Comparison of ENCODE assay signal across 21 cellular contexts in the genomic region with DNA sequence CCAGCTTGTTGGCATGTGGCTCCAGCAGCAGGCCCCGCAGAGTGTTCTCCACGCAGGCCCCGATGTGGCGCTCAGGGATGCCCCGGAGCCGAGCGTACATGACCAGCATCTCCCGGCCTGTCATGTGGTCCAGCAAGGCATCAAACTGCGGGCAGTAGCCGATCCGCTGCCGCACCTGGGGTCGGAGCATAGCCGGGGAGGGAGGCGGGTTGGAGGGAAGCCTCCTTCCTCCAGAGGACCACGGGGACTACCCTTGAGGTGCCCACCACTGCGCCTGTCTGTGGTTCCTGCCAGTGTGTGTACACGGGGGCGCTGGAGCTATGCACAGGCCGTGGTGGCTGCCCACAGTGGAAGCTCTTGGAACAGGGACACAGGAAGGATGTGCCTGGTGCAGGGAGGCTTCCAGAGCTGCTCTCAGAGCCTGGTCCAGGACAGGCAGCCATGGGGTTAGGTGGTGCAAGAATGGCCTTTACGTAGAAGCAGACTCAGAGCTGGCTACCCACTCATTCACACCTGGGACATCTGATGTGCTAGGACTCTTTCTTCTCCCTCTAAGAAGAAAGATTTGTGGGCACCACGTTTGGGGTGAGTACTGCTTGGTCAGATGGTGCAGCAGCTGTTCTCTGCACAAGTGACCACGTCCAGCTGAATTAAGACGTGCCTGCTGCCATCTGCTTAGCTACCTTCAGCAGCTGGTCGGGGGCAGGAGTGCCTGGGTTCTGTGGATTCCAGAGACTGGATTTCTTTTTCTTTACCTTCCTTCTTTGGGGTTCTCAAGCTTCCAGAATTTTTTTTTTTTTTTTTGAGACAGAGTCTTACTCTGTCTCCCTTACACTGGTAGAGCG.
"Had no signal": no experiment of that assay in that cellular context is flagged by ENCODE, and none has a peak within 500 bp of the region (broad histone marks: within the 10 kb centered on the region; RNA-seq: fewer than 3 reads in every experiment).

No MANE protein-coding gene starts in this region.

- H3K4me1 Mint-ChIP-seq: activated B cell treated with CpG ODN at 0.5 μM for 24 hours; activated CD4-positive, alpha-beta T cell treated with anti-CD3 and anti-CD28 coated beads for 36 hours; activated naive CD4-positive, alpha-beta T cell treated with anti-CD3 and anti-CD28 coated beads, Interleukin-2, amount 10 ng/mL, durations not matched to agents 7 days and 5 days; stimulated activated naive B cell treated with anti-CD40 and anti-IgM and Interleukin-4, amounts not matched to agents 10 μg/mL and 1 μg/mL and 100 μg/mL, for 72 hours had no signal

- H3K36me3 Mint-ChIP-seq: activated naive CD4-positive, alpha-beta T cell treated with anti-CD3 and anti-CD28 coated beads, Interleukin-2, amount 10 ng/mL, durations not matched to agents 7 days and 5 days had no signal

- H3K27ac Mint-ChIP-seq: activated B cell treated with CpG ODN at 0.5 μM for 24 hours; activated CD4-positive, alpha-beta T cell treated with anti-CD3 and anti-CD28 coated beads for 36 hours; activated naive CD4-positive, alpha-beta T cell treated with anti-CD3 and anti-CD28 coated beads, Interleukin-2, amount 10 ng/mL, durations not matched to agents 7 days and 5 days; memory B cell; stimulated activated naive B cell treated with anti-CD40 and anti-IgM and Interleukin-4, amounts not matched to agents 10 μg/mL and 1 μg/mL and 100 μg/mL, for 72 hours had no signal

- H3K27ac ChIP-seq: body of pancreas, esophagus muscularis mucosa, sigmoid colon, thoracic aorta, upper lobe of left lung had no signal

- ATAC-seq: activated CD4-positive, alpha-beta T cell treated with anti-CD3 and anti-CD28 coated beads for 36 hours; activated T-cell treated with anti-CD3 and anti-CD28 coated beads, Interleukin-2, amount 50 U/mL, for 4 hours; body of pancreas; stimulated activated naive B cell treated with anti-CD40 and anti-IgM and Interleukin-4, amounts not matched to agents 10 μg/mL and 1 μg/mL and 100 μg/mL, for 72 hours had no signal

- DNase-seq: activated B cell treated with CpG ODN at 0.5 μM for 24 hours; activated CD4-positive, alpha-beta T cell treated with anti-CD3 and anti-CD28 coated beads for 36 hours; activated CD4-positive, alpha-beta T cell treated with anti-CD3 and anti-CD28 coated beads, Interleukin-2, amount 50 U/mL, for 48 hours; activated CD8-positive, alpha-beta memory T cell treated with anti-CD3 and anti-CD28 coated beads, Interleukin-2, amount 50 U/mL, for 48 hours; activated naive CD4-positive, alpha-beta T cell treated with anti-CD3 and anti-CD28 coated beads, Interleukin-2, amount 10 ng/mL, durations not matched to agents 7 days and 5 days; activated T-cell treated with anti-CD3 and anti-CD28 coated beads, Interleukin-2, amount 50 U/mL, for 4 hours; amygdala; body of pancreas; dermis blood vessel endothelial cell; effector memory CD4-positive, alpha-beta T cell; hippocampal formation; occipital lobe; sigmoid colon; stimulated activated CD4-positive, alpha-beta T cell treated with anti-CD3 and anti-CD28 coated beads, Interleukin-2, amount 100 ng/mL, for 48 hours; stimulated activated CD8-positive, alpha-beta memory T cell treated with anti-CD3 and anti-CD28 coated beads, Interleukin-4, amount 100 ng/mL, for 48 hours; stimulated activated naive B cell treated with anti-CD40 and anti-IgM and Interleukin-4, amounts not matched to agents 10 μg/mL and 1 μg/mL and 100 μg/mL, for 72 hours; T-helper 1 cell; upper lobe of left lung had no signal

- H3K9me3 ChIP-seq: body of pancreas, esophagus muscularis mucosa, sigmoid colon, thoracic aorta, upper lobe of left lung had no signal

- H3K4me3 Mint-ChIP-seq: activated B cell treated with CpG ODN at 0.5 μM for 24 hours; activated CD4-positive, alpha-beta T cell treated with anti-CD3 and anti-CD28 coated beads for 36 hours; activated naive CD4-positive, alpha-beta T cell treated with anti-CD3 and anti-CD28 coated beads, Interleukin-2, amount 10 ng/mL, durations not matched to agents 7 days and 5 days; activated T-cell treated with anti-CD3 and anti-CD28 coated beads, Interleukin-2, amount 50 U/mL, for 4 hours; memory B cell; stimulated activated naive B cell treated with anti-CD40 and anti-IgM and Interleukin-4, amounts not matched to agents 10 μg/mL and 1 μg/mL and 100 μg/mL, for 72 hours had no signal

- H3K4me1 ChIP-seq: body of pancreas, esophagus muscularis mucosa, sigmoid colon, upper lobe of left lung had no signal

- H3K27me3 ChIP-seq: body of pancreas, esophagus muscularis mucosa, sigmoid colon, upper lobe of left lung had no signal

- H3K27me3 Mint-ChIP-seq: activated B cell treated with CpG ODN at 0.5 μM for 24 hours; activated CD4-positive, alpha-beta T cell treated with anti-CD3 and anti-CD28 coated beads for 36 hours; activated naive CD4-positive, alpha-beta T cell treated with anti-CD3 and anti-CD28 coated beads, Interleukin-2, amount 10 ng/mL, durations not matched to agents 7 days and 5 days had no signal

- H3K4me3 ChIP-seq: body of pancreas, esophagus muscularis mucosa, sigmoid colon, thoracic aorta, upper lobe of left lung had no signal

- H3K9me3 Mint-ChIP-seq: activated B cell treated with CpG ODN at 0.5 μM for 24 hours; activated naive CD4-positive, alpha-beta T cell treated with anti-CD3 and anti-CD28 coated beads, Interleukin-2, amount 10 ng/mL, durations not matched to agents 7 days and 5 days; activated T-cell treated with anti-CD3 and anti-CD28 coated beads, Interleukin-2, amount 50 U/mL, for 4 hours; memory B cell; stimulated activated naive B cell treated with anti-CD40 and anti-IgM and Interleukin-4, amounts not matched to agents 10 μg/mL and 1 μg/mL and 100 μg/mL, for 72 hours had no signal
